In the genomic region with DNA sequence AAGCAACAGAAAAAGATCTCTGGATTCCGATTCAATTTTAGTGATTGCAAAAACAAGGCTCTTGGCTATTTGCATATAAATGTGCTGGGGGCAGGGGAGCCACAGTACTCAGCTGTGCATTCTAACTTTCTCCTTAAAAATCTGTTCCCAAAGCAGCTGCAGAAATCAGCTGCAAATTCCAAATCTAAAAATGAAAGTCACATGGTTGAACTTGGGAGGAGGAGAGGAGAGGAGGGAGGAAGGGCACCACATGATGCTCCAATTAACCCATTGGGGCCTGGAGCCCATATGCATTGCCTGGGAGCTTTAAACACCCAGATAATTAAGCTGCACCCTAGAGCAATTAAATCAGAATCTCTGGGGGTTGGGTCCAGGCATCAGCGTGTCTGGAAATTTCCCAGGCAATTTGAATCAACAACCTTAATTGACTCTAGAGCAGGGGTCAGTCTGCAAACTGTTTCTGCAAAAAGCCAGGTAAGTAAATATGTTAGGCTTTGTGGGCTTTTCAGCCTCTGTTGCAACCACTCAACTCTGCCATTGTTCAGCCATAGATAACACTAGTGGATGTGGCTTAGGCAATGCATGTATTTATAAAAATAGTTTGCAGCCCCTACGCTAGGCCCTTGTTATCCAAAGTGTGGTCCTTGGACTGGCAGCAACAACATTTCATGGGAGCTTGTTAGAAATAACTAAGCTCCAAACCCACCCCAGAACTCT, we compare ENCODE assay signal across 1 cellular context.
TF ChIP-seq lines count a peak whose summit lies in the region.

No MANE protein-coding gene starts in this region.

TF ChIP-seq in HepG2, 621 proteins besides CTCF, POLR2A, EP300 and RAD21 (continued from another document):
- peak; percentile 58 for TF ChIP-seq MED1 (CRISPR knock-in tag; IDR thresholded peaks at IDR 0.05)
- TF ChIP-seq ZKSCAN5 (CRISPR knock-in tag; IDR thresholded peaks at IDR 0.05): no peak
- 0 out of 2 replicates have a peak, but pooled peaks have one; percentile 21 for TF ChIP-seq GATAD2A (CRISPR knock-in tag; IDR thresholded peaks at IDR 0.05)
- no peak for TF ChIP-seq FOXP1 (IDR thresholded peaks at IDR 0.05)
- peak; percentile 69; the same call in 1 of the 2 replicates for TF ChIP-seq FOXP1 (CRISPR knock-in tag; IDR thresholded peaks at IDR 0.05)
- no peak for TF ChIP-seq FOXA1 (IDR thresholded peaks at IDR 0.05)
- peak; percentile 63 for TF ChIP-seq FOXA1 (CRISPR knock-in tag; IDR thresholded peaks at IDR 0.05)
- TF ChIP-seq ZNF652 (CRISPR knock-in tag; IDR thresholded peaks at IDR 0.05; ENCODE audit: borderline replicate concordance, low read depth): peak; percentile 67
- TF ChIP-seq AHDC1 (CRISPR knock-in tag; IDR thresholded peaks at IDR 0.05; ENCODE audit: borderline replicate concordance): peak; percentile 25; the same call in 1 of the 2 replicates
- TF ChIP-seq ZNF549 (CRISPR knock-in tag; IDR thresholded peaks at IDR 0.05): no peak
- peak; percentile 71 for TF ChIP-seq SOX13 (IDR thresholded peaks at IDR 0.05)
- TF ChIP-seq SOX13 (CRISPR knock-in tag; conservative IDR thresholded peaks at IDR 0.05 in 1 of 2, IDR thresholded peaks at IDR 0.05 in 1 of 2): peak in 1 of 2 experiments; percentile 96; a peak in 2 of 4 replicates
- TF ChIP-seq TCF7 (IDR thresholded peaks at IDR 0.05; ENCODE audit: low read depth): peak; percentile 31; the same call in 1 of the 2 replicates
- no peak for TF ChIP-seq ZNF629 (CRISPR knock-in tag; conservative IDR thresholded peaks at IDR 0.05)
- peak; percentile 40 for TF ChIP-seq NCOA2 (CRISPR knock-in tag; IDR thresholded peaks at IDR 0.05)
- TF ChIP-seq SOX6 (IDR thresholded peaks at IDR 0.05): no peak
- peak; percentile 96 for TF ChIP-seq SOX6 (CRISPR knock-in tag; IDR thresholded peaks at IDR 0.05)
- no peak for TF ChIP-seq ARNTL (CRISPR knock-in tag; IDR thresholded peaks at IDR 0.05)
- TF ChIP-seq IRF2 (CRISPR knock-in tag; IDR thresholded peaks at IDR 0.05): no peak
- TF ChIP-seq HDAC1 (CRISPR knock-in tag; IDR thresholded peaks at IDR 0.05): peak; percentile 28; the same call in 1 of the 2 replicates
- TF ChIP-seq FOXK1 (CRISPR knock-in tag; IDR thresholded peaks at IDR 0.05; ENCODE audit: borderline replicate concordance, low read depth): 0 out of 2 replicates have a peak, but pooled peaks have one; percentile 17
- TF ChIP-seq SALL1 (CRISPR knock-in tag; IDR thresholded peaks at IDR 0.05): peak; percentile 57; the same call in 1 of the 2 replicates
- no peak for TF ChIP-seq ZNF639 (CRISPR knock-in tag; conservative IDR thresholded peaks at IDR 0.05)
- peak; percentile 50; the same call in 1 of the 2 replicates for TF ChIP-seq GATA4 (IDR thresholded peaks at IDR 0.05; ENCODE audit: borderline replicate concordance, low read depth)
- TF ChIP-seq CEBPB (IDR thresholded peaks at IDR 0.05; ENCODE audit: borderline replicate concordance, low read depth, low read length): peak; percentile 57; the same call in 1 of the 2 replicates
- TF ChIP-seq FOXA3 (CRISPR knock-in tag; IDR thresholded peaks at IDR 0.05): peak; percentile 51
- TF ChIP-seq REXO4 (CRISPR knock-in tag; IDR thresholded peaks at IDR 0.05; ENCODE audit: borderline replicate concordance): no peak
- TF ChIP-seq FOXO1 (CRISPR knock-in tag; IDR thresholded peaks at IDR 0.05): peak; percentile 81
- TF ChIP-seq, protein P1, sequence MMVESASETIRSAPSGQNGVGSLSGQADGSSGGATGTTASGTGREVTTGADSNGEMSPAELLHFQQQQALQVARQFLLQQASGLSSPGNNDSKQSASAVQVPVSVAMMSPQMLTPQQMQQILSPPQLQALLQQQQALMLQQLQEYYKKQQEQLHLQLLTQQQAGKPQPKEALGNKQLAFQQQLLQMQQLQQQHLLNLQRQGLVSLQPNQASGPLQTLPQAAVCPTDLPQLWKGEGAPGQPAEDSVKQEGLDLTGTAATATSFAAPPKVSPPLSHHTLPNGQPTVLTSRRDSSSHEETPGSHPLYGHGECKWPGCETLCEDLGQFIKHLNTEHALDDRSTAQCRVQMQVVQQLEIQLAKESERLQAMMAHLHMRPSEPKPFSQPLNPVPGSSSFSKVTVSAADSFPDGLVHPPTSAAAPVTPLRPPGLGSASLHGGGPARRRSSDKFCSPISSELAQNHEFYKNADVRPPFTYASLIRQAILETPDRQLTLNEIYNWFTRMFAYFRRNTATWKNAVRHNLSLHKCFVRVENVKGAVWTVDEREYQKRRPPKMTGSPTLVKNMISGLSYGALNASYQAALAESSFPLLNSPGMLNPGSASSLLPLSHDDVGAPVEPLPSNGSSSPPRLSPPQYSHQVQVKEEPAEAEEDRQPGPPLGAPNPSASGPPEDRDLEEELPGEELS (CRISPR knock-in tag; IDR thresholded peaks at IDR 0.05): peak; percentile 66
- TF ChIP-seq FOXJ3 (CRISPR knock-in tag; IDR thresholded peaks at IDR 0.05; ENCODE audit: borderline replicate concordance): peak; percentile 61; the same call in 1 of the 2 replicates
- no peak for TF ChIP-seq ZNF773 (CRISPR knock-in tag; IDR thresholded peaks at IDR 0.05; ENCODE audit: borderline replicate concordance)
- TF ChIP-seq ZNF7 (CRISPR knock-in tag; IDR thresholded peaks at IDR 0.05): no peak
- TF ChIP-seq SAP130 (CRISPR knock-in tag; IDR thresholded peaks at IDR 0.05; ENCODE audit: low read depth): peak; percentile 25; the same call in 1 of the 2 replicates
- TF ChIP-seq PPARG (CRISPR knock-in tag; conservative IDR thresholded peaks at IDR 0.05): peak; percentile 58
